In the genomic region with DNA sequence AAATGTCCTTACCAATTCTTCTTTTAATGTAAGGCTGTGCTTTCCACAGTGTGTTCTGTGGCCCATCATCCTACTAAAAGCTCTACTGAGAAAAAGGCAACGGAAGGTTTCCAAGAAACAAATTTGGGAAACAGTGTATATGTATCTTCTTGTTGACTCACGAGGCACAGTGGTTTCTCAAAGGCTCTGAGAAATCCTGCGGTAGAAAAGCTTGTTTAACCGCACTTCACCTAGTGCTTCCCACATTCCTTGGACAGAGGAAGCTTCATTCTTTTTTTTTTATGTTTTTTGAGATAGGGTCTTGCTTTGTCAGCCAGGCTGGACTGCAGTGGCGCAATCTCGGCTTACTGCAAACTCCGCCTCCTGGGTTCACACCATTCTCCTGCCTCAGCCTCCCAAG, we compare ENCODE assay signal across 16 cellular contexts.
A peak's percentile ranks its signal among the peaks of the same experiment; 100 is the strongest.
DNase-seq lines count a peak whose midpoint lies in the region; TF ChIP-seq lines count a peak whose summit lies in the region.
"Had no signal": no experiment of that assay in that cellular context is flagged by ENCODE, and none has a peak within 500 bp of the region (broad histone marks: within the 10 kb centered on the region; RNA-seq: fewer than 3 reads in every experiment).

No MANE protein-coding gene starts in this region.

- peaks cover 10% of the 10 kb centered on the region for H3K4me1 Mint-ChIP-seq in endodermal cell
- H3K4me1 Mint-ChIP-seq: CD4-positive, CD25-positive, alpha-beta regulatory T cell; CD8-positive, alpha-beta memory T cell had no signal

- no peaks in the 10 kb centered on the region for H3K9me3 Mint-ChIP-seq in endodermal cell
- H3K9me3 Mint-ChIP-seq: H9 had no signal

- H3K4me3 ChIP-seq in fibroblast of villous mesenchyme (ENCODE audit: low read depth, low read length) (no peak overlapping the region), spleen (no peak overlapping the region), endodermal cell (ENCODE audit: low read length) (no peak overlapping the region), vagina (no peak overlapping the region)

- H3K27me3 Mint-ChIP-seq in endodermal cell (ENCODE audit: insufficient read depth) = no peaks in the 10 kb centered on the region

- TF ChIP-seq CTCF in fibroblast of villous mesenchyme (IDR thresholded peaks at IDR 0.05; ENCODE audit: insufficient read depth, low read depth, low read length) = no peak
- no peak for TF ChIP-seq CTCF in spleen (IDR thresholded peaks at IDR 0.05 in 8 of 11, conservative IDR thresholded peaks at IDR 0.05 in 3 of 11)
- no peak for TF ChIP-seq CTCF in endodermal cell (conservative IDR thresholded peaks at IDR 0.05)
- TF ChIP-seq CTCF in vagina (IDR thresholded peaks at IDR 0.05) = no peak

- H3K9me3 ChIP-seq in spleen (no peaks in the 10 kb centered on the region), endodermal cell (ENCODE audit: control insufficient read depth, low read length) (no peaks in the 10 kb centered on the region), vagina (no peaks in the 10 kb centered on the region)
- H3K9me3 ChIP-seq: BE2C had no signal

- no peak overlapping the region for H3K9ac ChIP-seq in endodermal cell (ENCODE audit: extremely low read depth, low read length, poor library complexity, severe bottlenecking)

- H3K27ac Mint-ChIP-seq in endodermal cell = no peak overlapping the region
- H3K27ac Mint-ChIP-seq: CD4-positive, CD25-positive, alpha-beta regulatory T cell; CD8-positive, alpha-beta memory T cell; H9 had no signal

- intact Hi-C loops in posterior vena cava (cut with DNase I) (no loop called here), spleen (cut with DNase I; ENCODE audit: low total_unique reads) (no loop called here), vagina (cut with DNase I) (no loop called here)

- H3K4me3 Mint-ChIP-seq in endodermal cell = no peak overlapping the region
- H3K4me3 Mint-ChIP-seq: CD4-positive, CD25-positive, alpha-beta regulatory T cell; CD8-positive, alpha-beta memory T cell; H9 had no signal

- H3K4me1 ChIP-seq in spleen = no peaks in the 10 kb centered on the region
- no peaks in the 10 kb centered on the region for H3K4me1 ChIP-seq in endodermal cell (ENCODE audit: control insufficient read depth, insufficient read depth, low read length)
- peaks cover 21% of the 10 kb centered on the region for H3K4me1 ChIP-seq in vagina
- H3K4me1 ChIP-seq: BE2C had no signal

- H3K36me3 Mint-ChIP-seq in endodermal cell (ENCODE audit: low read depth) = no peaks in the 10 kb centered on the region
- H3K36me3 Mint-ChIP-seq: CD4-positive, CD25-positive, alpha-beta regulatory T cell; CD8-positive, alpha-beta memory T cell had no signal

- H3K27ac ChIP-seq in spleen (no peak overlapping the region), endodermal cell (ENCODE audit: low read depth, low read length) (no peak overlapping the region), vagina (no peak overlapping the region)
- H3K27ac ChIP-seq: HL-60 had no signal

- TF ChIP-seq POLR2A in spleen (IDR thresholded peaks at IDR 0.05) (no peak), vagina (IDR thresholded peaks at IDR 0.05) (no peak)

- DNase-seq in MV-4-11 (lab: John Stamatoyannopoulos, UW) = peak; percentile 26
- DNase-seq in fibroblast of villous mesenchyme (ENCODE audit: low read depth) = peak; percentile 9
- DNase-seq in posterior vena cava (ENCODE audit: low spot score) = peak; percentile 15
- peak; percentile 11 for DNase-seq in spleen
- no peak for DNase-seq in endodermal cell
- DNase-seq in vagina (ENCODE audit: extremely low spot score in 2 of 2) = no peak
- DNase-seq in iPS-NIHi11 (ENCODE audit: low spot score) = no peak
- DNase-seq: ACHN; BE2C; C1 segment of cervical spinal cord; CD4-positive, CD25-positive, alpha-beta regulatory T cell; CD8-positive, alpha-beta memory T cell; COR-L47; GDM1; H9 had no signal

- H3K36me3 ChIP-seq in spleen = no peaks in the 10 kb centered on the region
- no peaks in the 10 kb centered on the region for H3K36me3 ChIP-seq in endodermal cell (ENCODE audit: control insufficient read depth, insufficient read depth, low read length)
- no peaks in the 10 kb centered on the region for H3K36me3 ChIP-seq in vagina
- H3K36me3 ChIP-seq: BE2C had no signal

- 77 to 93% (median 91%) methylated on average over 7 of the region's 7 CpGs for WGBS in spleen, 5 donors
- 91 to 96% methylated on average over 6 to 7 of the region's 7 CpGs for WGBS in endodermal cell (ENCODE audit: insufficient coverage in 1 of 2, insufficient read length in 1 of 2), 2 experiments

- H3K27me3 ChIP-seq in spleen (replicated peaks in 1 of 7) (peaks cover 0 to 9% (median 0%) of the 10 kb centered on the region in 7 donors), endodermal cell (ENCODE audit: control insufficient read depth, insufficient read depth, low read length, poor library complexity, severe bottlenecking) (no peaks in the 10 kb centered on the region), vagina (no peaks in the 10 kb centered on the region)
- H3K27me3 ChIP-seq: BE2C had no signal

Comparison
In these comparisons a context has a peak if more than half of its experiments do, and no peak if none do; other contexts are left out.
1. DNase-seq: peak in MV-4-11 (single experiment), fibroblast of villous mesenchyme (single experiment), posterior vena cava (single experiment) and spleen (single experiment); none in endodermal cell (single experiment), vagina (0 of 2) and iPS-NIHi11 (single experiment).